18 cellular contexts compared by ENCODE assay signal in the genomic region with DNA sequence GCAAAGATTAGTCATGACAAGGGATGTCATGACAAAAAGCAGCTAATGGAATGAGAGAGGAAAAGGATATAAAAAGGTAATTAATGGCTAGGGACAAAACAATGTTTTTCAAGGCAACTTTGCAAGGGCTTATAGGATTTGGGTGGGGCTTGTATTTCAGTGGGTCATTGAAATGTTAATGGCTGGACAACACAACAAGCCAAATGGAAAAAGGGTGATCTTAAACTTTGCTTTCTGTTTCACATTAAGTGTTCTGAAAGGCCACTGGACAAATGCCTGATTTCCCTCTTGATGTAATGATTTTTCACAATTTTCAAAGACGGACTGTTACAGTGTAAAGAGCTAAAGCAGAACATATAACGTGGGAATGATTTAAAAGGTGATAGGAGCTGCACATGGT.
A peak's percentile ranks its signal among the peaks of the same experiment; 100 is the strongest.
DNase-seq lines count a peak whose midpoint lies in the region; ATAC-seq, FAIRE-seq and TF ChIP-seq lines count a peak whose summit lies in the region.
"Had no signal": no experiment of that assay in that cellular context is flagged by ENCODE, and none has a peak within 500 bp of the region (broad histone marks: within the 10 kb centered on the region; RNA-seq: fewer than 3 reads in every experiment).

No MANE protein-coding gene starts in this region.

- TF ChIP-seq POLR2A in GM12878 (IDR thresholded peaks at IDR 0.05; ENCODE audit: low read depth, low read length) = no peak

- no peak overlapping the region for H3K4me2 ChIP-seq in GM12878 (ENCODE audit: control insufficient read depth, insufficient read depth)

- SMC1A ChIA-PET in GM12878 (lab: Charles Lee; ENCODE audit: uncharacterized antibody, unreplicated experiment) = interaction anchor here (0.9 kb wide), 1 partner anchor 535 kb away, joined by 3 read pairs; no protein-coding TSS in a partner anchor

- intact Hi-C loops in GM12878 (cut with micrococcal nuclease; ENCODE audit: unreplicated experiment) = no loop called here

- POLR2A ChIA-PET in GM12878 (lab: Charles Lee) = no interaction called here

- WGBS in GM12878 (ENCODE audit: insufficient coverage, insufficient replicate concordance, low lambda C conversion rate, missing lambda C conversion rate) = 28% methylated on average over 2 of the region's 2 CpGs

- no peaks in the 10 kb centered on the region for H3K79me2 ChIP-seq in GM12878 (ENCODE audit: control insufficient read depth, insufficient read depth, low read length)

- peak; percentile 16; the same call in 1 of the 3 replicates for ATAC-seq in GM12878
- ATAC-seq: CD8-positive, alpha-beta T cell had no signal

- RAD21 ChIA-PET in GM12878 (lab: Charles Lee; ENCODE audit: unreplicated experiment) = no interaction called here

- TF ChIP-seq CTCF in GM12878 (IDR thresholded peaks at IDR 0.05 in 2 of 3, conservative IDR thresholded peaks at IDR 0.05 in 1 of 3; ENCODE audit: control insufficient read depth in 2 of 3, extremely low read depth in 1 of 3, insufficient read depth in 1 of 3, low read depth in 3 of 3, low read length in 3 of 3) (no peak), right atrium auricular region (IDR thresholded peaks at IDR 0.05) (no peak)

- H4K20me1 ChIP-seq in GM12878 (ENCODE audit: control insufficient read depth, insufficient read depth) = no peaks in the 10 kb centered on the region

- no TSS peak for BruUV-seq in GM12878 (replicated peaks; lab: Mats Ljungman, UMichigan)

- no peak for FAIRE-seq in GM12878 (lab: Jason Lieb, UNC)
- FAIRE-seq: A204.1, D721Med, GM18507 had no signal

- TF ChIP-seq EP300 in GM12878 (IDR thresholded peaks at IDR 0.05; ENCODE audit: borderline replicate concordance in 1 of 2, control insufficient read depth in 1 of 2, low read depth in 2 of 2, low read length in 2 of 2) = no peak

- H2AFZ ChIP-seq in GM12878 (ENCODE audit: control insufficient read depth, low read depth, low read length) = no peak overlapping the region
- H2AFZ ChIP-seq: GM23248 had no signal

- H3K36me3 ChIP-seq in HAP-1 (replicated peaks) (no peaks in the 10 kb centered on the region), GM12878 (ENCODE audit: control insufficient read depth in 2 of 2, insufficient read depth in 2 of 2, low read length in 1 of 2) (no peaks in the 10 kb centered on the region), iPS-20b (ENCODE audit: insufficient read depth, low read depth, low read length) (no peaks in the 10 kb centered on the region), right atrium auricular region (no peaks in the 10 kb centered on the region)

- peaks cover 19% of the 10 kb centered on the region for H3K4me1 ChIP-seq in HAP-1
- no peaks in the 10 kb centered on the region for H3K4me1 ChIP-seq in GM12878 (ENCODE audit: control insufficient read depth, insufficient read depth, low read length)
- peaks cover 9% of the 10 kb centered on the region; the same call in 1 of the 2 replicates for H3K4me1 ChIP-seq in iPS-20b (ENCODE audit: insufficient read depth, low read length)
- H3K4me1 ChIP-seq in right atrium auricular region = no peaks in the 10 kb centered on the region

- no peak overlapping the region for H3K9ac ChIP-seq in GM12878 (ENCODE audit: control insufficient read depth, insufficient read depth, low read length)
- no peak overlapping the region for H3K9ac ChIP-seq in iPS-20b (ENCODE audit: low read depth, low read length)
- H3K9ac ChIP-seq: GM23248 had no signal

- H3K4me3 ChIP-seq in HAP-1 (no peak overlapping the region), GM12878 (no peak overlapping the region), iPS-20b (ENCODE audit: low read length) (peak overlapping the region; percentile 33; the same call in 1 of the 2 replicates), right atrium auricular region (no peak overlapping the region)
- H3K4me3 ChIP-seq: GM23248 had no signal

- CTCF ChIA-PET in GM12878 (lab: Yijun Ruan, JAX) = no interaction called here

- DNase-seq in EH (ENCODE audit: low read depth) (peak; percentile 13), HAP-1 (ENCODE audit: low spot score in 2 of 2) (peak; percentile 54 to 97), GM12878 (ENCODE audit: low read depth, low spot score) (no peak), NCI-H526 (lab: John Stamatoyannopoulos, UW) (no peak), right atrium auricular region (ENCODE audit: low spot score) (no peak)
- no peak for DNase-seq in activated naive CD4-positive, alpha-beta T cell treated with Interleukin-2 at 50 U/mL for 16 hours
- DNase-seq: CD8-positive, alpha-beta T cell; COR-L47; DMS153; DMS79 treated with DMSO at 0.1 percent for 48 hours; GM23248; H7 had no signal

- H3K27me3 ChIP-seq in HAP-1 (ENCODE audit: low read depth) = no peaks in the 10 kb centered on the region
- H3K27me3 ChIP-seq in GM12878 (replicated peaks in 1 of 2; ENCODE audit: control insufficient read depth in 2 of 2, insufficient read depth in 2 of 2, low read length in 1 of 2) = no peaks in the 10 kb centered on the region
- no peaks in the 10 kb centered on the region for H3K27me3 ChIP-seq in iPS-20b (ENCODE audit: insufficient read depth, low read length)
- no peaks in the 10 kb centered on the region for H3K27me3 ChIP-seq in right atrium auricular region

- TF ChIP-seq RAD21 in GM12878 (IDR thresholded peaks at IDR 0.05; ENCODE audit: insufficient read depth, low read depth, low read length) = no peak

- H3K27ac ChIP-seq in GM12878 (ENCODE audit: control insufficient read depth, insufficient read depth) = no peak overlapping the region
- no peak overlapping the region for H3K27ac ChIP-seq in iPS-20b (ENCODE audit: low read length)
- H3K27ac ChIP-seq in right atrium auricular region = no peak overlapping the region
- H3K27ac ChIP-seq: C4-2B, GM23248, HL-60 had no signal

- in situ Hi-C loops in HAP-1 (cut with MboI; ENCODE audit: low sequenced_read_pairs) (no loop called here), GM12878 (cut with MboI) (no loop called here)

- H3K9me3 ChIP-seq in HAP-1 = no peaks in the 10 kb centered on the region
- no peaks in the 10 kb centered on the region for H3K9me3 ChIP-seq in GM12878 (replicated peaks; ENCODE audit: control insufficient read depth, insufficient read depth, low read length)
- H3K9me3 ChIP-seq in iPS-20b (ENCODE audit: insufficient read depth, low read depth, low read length) = no peaks in the 10 kb centered on the region
- H3K9me3 ChIP-seq in right atrium auricular region = no peaks in the 10 kb centered on the region

TF ChIP-seq in GM12878, 131 proteins besides CTCF, POLR2A, EP300 and RAD21 (continues in another document):
- TF ChIP-seq RAD51 (IDR thresholded peaks at IDR 0.05) (no peak), YBX1 (IDR thresholded peaks at IDR 0.05) (no peak)
- TF ChIP-seq, protein P1, sequence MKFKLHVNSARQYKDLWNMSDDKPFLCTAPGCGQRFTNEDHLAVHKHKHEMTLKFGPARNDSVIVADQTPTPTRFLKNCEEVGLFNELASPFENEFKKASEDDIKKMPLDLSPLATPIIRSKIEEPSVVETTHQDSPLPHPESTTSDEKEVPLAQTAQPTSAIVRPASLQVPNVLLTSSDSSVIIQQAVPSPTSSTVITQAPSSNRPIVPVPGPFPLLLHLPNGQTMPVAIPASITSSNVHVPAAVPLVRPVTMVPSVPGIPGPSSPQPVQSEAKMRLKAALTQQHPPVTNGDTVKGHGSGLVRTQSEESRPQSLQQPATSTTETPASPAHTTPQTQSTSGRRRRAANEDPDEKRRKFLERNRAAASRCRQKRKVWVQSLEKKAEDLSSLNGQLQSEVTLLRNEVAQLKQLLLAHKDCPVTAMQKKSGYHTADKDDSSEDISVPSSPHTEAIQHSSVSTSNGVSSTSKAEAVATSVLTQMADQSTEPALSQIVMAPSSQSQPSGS (IDR thresholded peaks at IDR 0.05; ENCODE audit: low read length) = no peak
- TF ChIP-seq, protein P2, sequence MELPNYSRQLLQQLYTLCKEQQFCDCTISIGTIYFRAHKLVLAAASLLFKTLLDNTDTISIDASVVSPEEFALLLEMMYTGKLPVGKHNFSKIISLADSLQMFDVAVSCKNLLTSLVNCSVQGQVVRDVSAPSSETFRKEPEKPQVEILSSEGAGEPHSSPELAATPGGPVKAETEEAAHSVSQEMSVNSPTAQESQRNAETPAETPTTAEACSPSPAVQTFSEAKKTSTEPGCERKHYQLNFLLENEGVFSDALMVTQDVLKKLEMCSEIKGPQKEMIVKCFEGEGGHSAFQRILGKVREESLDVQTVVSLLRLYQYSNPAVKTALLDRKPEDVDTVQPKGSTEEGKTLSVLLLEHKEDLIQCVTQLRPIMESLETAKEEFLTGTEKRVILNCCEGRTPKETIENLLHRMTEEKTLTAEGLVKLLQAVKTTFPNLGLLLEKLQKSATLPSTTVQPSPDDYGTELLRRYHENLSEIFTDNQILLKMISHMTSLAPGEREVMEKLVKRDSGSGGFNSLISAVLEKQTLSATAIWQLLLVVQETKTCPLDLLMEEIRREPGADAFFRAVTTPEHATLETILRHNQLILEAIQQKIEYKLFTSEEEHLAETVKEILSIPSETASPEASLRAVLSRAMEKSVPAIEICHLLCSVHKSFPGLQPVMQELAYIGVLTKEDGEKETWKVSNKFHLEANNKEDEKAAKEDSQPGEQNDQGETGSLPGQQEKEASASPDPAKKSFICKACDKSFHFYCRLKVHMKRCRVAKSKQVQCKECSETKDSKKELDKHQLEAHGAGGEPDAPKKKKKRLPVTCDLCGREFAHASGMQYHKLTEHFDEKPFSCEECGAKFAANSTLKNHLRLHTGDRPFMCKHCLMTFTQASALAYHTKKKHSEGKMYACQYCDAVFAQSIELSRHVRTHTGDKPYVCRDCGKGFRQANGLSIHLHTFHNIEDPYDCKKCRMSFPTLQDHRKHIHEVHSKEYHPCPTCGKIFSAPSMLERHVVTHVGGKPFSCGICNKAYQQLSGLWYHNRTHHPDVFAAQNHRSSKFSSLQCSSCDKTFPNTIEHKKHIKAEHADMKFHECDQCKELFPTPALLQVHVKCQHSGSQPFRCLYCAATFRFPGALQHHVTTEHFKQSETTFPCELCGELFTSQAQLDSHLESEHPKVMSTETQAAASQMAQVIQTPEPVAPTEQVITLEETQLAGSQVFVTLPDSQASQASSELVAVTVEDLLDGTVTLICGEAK (IDR thresholded peaks at IDR 0.05; ENCODE audit: borderline replicate concordance) = no peak
- TF ChIP-seq, protein P3, sequence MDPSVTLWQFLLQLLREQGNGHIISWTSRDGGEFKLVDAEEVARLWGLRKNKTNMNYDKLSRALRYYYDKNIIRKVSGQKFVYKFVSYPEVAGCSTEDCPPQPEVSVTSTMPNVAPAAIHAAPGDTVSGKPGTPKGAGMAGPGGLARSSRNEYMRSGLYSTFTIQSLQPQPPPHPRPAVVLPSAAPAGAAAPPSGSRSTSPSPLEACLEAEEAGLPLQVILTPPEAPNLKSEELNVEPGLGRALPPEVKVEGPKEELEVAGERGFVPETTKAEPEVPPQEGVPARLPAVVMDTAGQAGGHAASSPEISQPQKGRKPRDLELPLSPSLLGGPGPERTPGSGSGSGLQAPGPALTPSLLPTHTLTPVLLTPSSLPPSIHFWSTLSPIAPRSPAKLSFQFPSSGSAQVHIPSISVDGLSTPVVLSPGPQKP (IDR thresholded peaks at IDR 0.05; ENCODE audit: low read depth, low read length) = no peak

Comparison
In these comparisons a context has a peak if more than half of its experiments do, and no peak if none do; other contexts are left out.
1. DNase-seq: peak in EH (single experiment) and HAP-1 (2 of 2); none in GM12878 (single experiment), NCI-H526 (0 of 2), activated naive CD4-positive, alpha-beta T cell treated with Interleukin-2 at 50 U/mL for 16 hours (single experiment) and right atrium auricular region (single experiment).